In the genomic region with DNA sequence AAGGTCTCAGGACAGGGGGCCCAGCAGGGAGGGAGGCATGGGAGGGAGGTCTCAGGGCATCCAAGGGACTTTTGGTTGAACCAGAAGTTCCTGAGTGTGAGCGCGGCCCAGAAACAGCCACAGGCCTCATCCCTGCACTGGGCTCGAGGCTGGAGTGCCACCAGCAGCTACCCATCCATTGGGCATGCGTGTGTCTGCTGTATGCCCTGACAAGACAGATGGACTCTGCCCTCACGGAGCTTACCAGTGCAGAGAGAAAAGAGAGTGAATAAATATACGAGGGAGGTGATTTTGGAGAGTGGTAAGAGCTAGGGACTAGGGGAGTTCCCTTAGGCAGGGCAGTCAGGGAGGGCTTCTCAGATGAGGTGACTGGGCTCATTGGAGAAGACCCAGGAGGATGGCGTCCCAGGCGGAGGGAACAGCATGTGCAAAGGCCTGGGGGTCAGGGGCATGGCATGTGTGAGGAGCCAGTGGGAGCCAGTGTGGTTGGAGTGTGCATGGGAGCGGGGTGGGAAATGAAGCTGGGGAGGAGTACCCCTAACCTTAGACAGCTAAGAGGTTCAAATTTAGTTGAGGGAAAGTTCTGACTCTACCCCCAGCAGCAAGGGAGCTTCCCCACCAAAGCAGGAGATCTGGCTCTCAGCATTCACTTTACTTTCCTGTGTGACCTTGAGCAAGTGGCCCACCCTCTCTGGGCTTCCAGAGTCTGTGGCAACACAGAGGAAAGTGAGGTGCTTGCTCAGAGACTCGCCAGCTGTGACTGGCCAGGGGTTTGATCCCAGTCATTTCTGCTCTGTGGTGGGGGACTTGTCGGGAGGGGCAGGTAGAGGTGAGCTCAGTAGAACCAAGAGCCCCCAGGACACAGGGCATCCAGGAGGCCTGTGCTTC, we compare ENCODE assay signal across 1 cellular context.
TF ChIP-seq lines count a peak whose summit lies in the region.

No MANE protein-coding gene starts in this region.

TF ChIP-seq in H1, 55 proteins besides CTCF, POLR2A, EP300 and RAD21:
- TF ChIP-seq MAFK (IDR thresholded peaks at IDR 0.05; ENCODE audit: low read depth, low read length) (no peak), TAF1 (IDR thresholded peaks at IDR 0.05; ENCODE audit: low read depth, low read length) (no peak), CREB1 (IDR thresholded peaks at IDR 0.05) (no peak), SIRT6 (IDR thresholded peaks at IDR 0.05; ENCODE audit: low read length) (no peak), YY1 (IDR thresholded peaks at IDR 0.05; ENCODE audit: low read depth, low read length) (no peak), SP2 (IDR thresholded peaks at IDR 0.05; ENCODE audit: low read length) (no peak), RNF2 (IDR thresholded peaks at IDR 0.05; ENCODE audit: borderline replicate concordance, low read depth, low read length, missing control alignments, poor library complexity, severe bottlenecking) (no peak), GTF2F1 (IDR thresholded peaks at IDR 0.05; ENCODE audit: borderline replicate concordance, low read depth, low read length) (no peak), POU5F1 (IDR thresholded peaks at IDR 0.05; ENCODE audit: low read depth, low read length) (no peak), SIX5 (IDR thresholded peaks at IDR 0.05; ENCODE audit: low read depth, low read length) (no peak), SRF (IDR thresholded peaks at IDR 0.05; ENCODE audit: low read depth, low read length) (no peak), NANOG (IDR thresholded peaks at IDR 0.05; ENCODE audit: insufficient read depth, low read depth, low read length, poor library complexity, severe bottlenecking) (no peak), HDAC6 (IDR thresholded peaks at IDR 0.05; ENCODE audit: low read depth, low read length) (no peak), ATF3 (IDR thresholded peaks at IDR 0.05; ENCODE audit: insufficient read depth, low read depth, low read length) (no peak), CEBPB (IDR thresholded peaks at IDR 0.05; ENCODE audit: low read depth, low read length) (no peak), TBP (IDR thresholded peaks at IDR 0.05; ENCODE audit: low read depth, low read length) (no peak), CHD2 (IDR thresholded peaks at IDR 0.05; ENCODE audit: low read length) (no peak)
- TF ChIP-seq, protein P1, sequence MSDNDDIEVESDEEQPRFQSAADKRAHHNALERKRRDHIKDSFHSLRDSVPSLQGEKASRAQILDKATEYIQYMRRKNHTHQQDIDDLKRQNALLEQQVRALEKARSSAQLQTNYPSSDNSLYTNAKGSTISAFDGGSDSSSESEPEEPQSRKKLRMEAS (IDR thresholded peaks at IDR 0.05) = no peak
